Comparison of ENCODE assay signal across 12 cellular contexts in genomic region chr10:34584164-34584563, GRCh38.
DNase-seq lines count a peak whose midpoint lies in the region; ATAC-seq and TF ChIP-seq lines count a peak whose summit lies in the region.
"Had no signal": no experiment of that assay in that cellular context is flagged by ENCODE, and none has a peak within 500 bp of the region (broad histone marks: within the 10 kb centered on the region; RNA-seq: fewer than 3 reads in every experiment).

No MANE protein-coding gene starts in this region.

- no peaks in the 10 kb centered on the region for H3K36me3 ChIP-seq in Caco-2 (ENCODE audit: control insufficient read depth, insufficient read depth, low read length)
- H3K36me3 ChIP-seq: transverse colon had no signal

- no peaks in the 10 kb centered on the region for H3K9me3 Mint-ChIP-seq in Caco-2 (ENCODE audit: unreplicated experiment)
- H3K9me3 Mint-ChIP-seq: natural killer cell had no signal

- peaks cover 6% of the 10 kb centered on the region for H3K36me3 Mint-ChIP-seq in Caco-2 (ENCODE audit: insufficient read depth, unreplicated experiment)
- H3K36me3 Mint-ChIP-seq: natural killer cell had no signal

- no peaks in the 10 kb centered on the region for H3K27me3 Mint-ChIP-seq in Caco-2 (ENCODE audit: insufficient read depth, unreplicated experiment)

- H3K4me3 Mint-ChIP-seq in Caco-2 (ENCODE audit: unreplicated experiment): no peak overlapping the region
- H3K4me3 Mint-ChIP-seq: natural killer cell had no signal

- DNase-seq in GM04503 (ENCODE audit: low read depth) (peak; percentile 80), RPMI7951 (ENCODE audit: low read depth) (peak; percentile 65), foreskin fibroblast (peak; percentile 82 to 90), sciatic nerve (ENCODE audit: low spot score) (no peak), NCI-H2029 (lab: John Stamatoyannopoulos, UW) (no peak), Caco-2 (no peak)
- DNase-seq: activated CD8-positive, alpha-beta memory T cell treated with anti-CD3 and anti-CD28 coated beads for 24 hours; anterior cingulate cortex; natural killer cell; transverse colon had no signal

- ATAC-seq in sciatic nerve (peak; percentile 92), HG02759 (IDR thresholded peaks at IDR 0.05; ENCODE audit: unreplicated experiment) (no peak), GM21737 (IDR thresholded peaks at IDR 0.05; ENCODE audit: unreplicated experiment) (no peak)
- ATAC-seq: natural killer cell had no signal

- no peaks in the 10 kb centered on the region for H3K27me3 ChIP-seq in Caco-2 (replicated peaks; ENCODE audit: control insufficient read depth, insufficient read depth, low read length)
- H3K27me3 ChIP-seq: transverse colon had no signal

- peaks cover 13% of the 10 kb centered on the region for H3K4me1 Mint-ChIP-seq in Caco-2 (ENCODE audit: low read depth, unreplicated experiment)
- H3K4me1 Mint-ChIP-seq: natural killer cell had no signal

- H3K27ac Mint-ChIP-seq in Caco-2 (ENCODE audit: unreplicated experiment): no peak overlapping the region
- H3K27ac Mint-ChIP-seq: natural killer cell had no signal

- no peak for TF ChIP-seq CTCF in foreskin fibroblast (IDR thresholded peaks at IDR 0.05; ENCODE audit: low read depth, low read length)
- TF ChIP-seq CTCF in Caco-2 (IDR thresholded peaks at IDR 0.05; ENCODE audit: insufficient read depth in 1 of 2, low read depth in 1 of 2, low read length in 1 of 2, severe bottlenecking in 1 of 2, unreplicated experiment in 1 of 2): no peak

- POLR2A ChIA-PET in Caco-2 (lab: Charles Lee): no interaction called here

- H3K4me1 ChIP-seq in Caco-2: peaks cover 8% of the 10 kb centered on the region

- H3K4me3 ChIP-seq in foreskin fibroblast (ENCODE audit: low read depth in 1 of 2, low read length in 2 of 2): no peak overlapping the region
- no peak overlapping the region for H3K4me3 ChIP-seq in Caco-2 (ENCODE audit: low read depth, low read length)
- H3K4me3 ChIP-seq: transverse colon had no signal

- H3K9me3 ChIP-seq in Caco-2: no peaks in the 10 kb centered on the region
- H3K9me3 ChIP-seq: transverse colon had no signal

- no TSS peak for BruUV-seq in Caco-2 (replicated peaks; lab: Mats Ljungman, UMichigan)

- CTCF ChIA-PET in Caco-2 (lab: Charles Lee): no interaction called here

- intact Hi-C loops in sciatic nerve (cut with DNase I): no loop called here
- intact Hi-C loops in Caco-2 (cut with micrococcal nuclease; ENCODE audit: unreplicated experiment): no loop called here

Comparison
In these comparisons a context has a peak if more than half of its experiments do, and no peak if none do; other contexts are left out.
1. DNase-seq: peak in GM04503 (single experiment), RPMI7951 (single experiment) and foreskin fibroblast (2 of 2); none in sciatic nerve (single experiment), NCI-H2029 (single experiment) and Caco-2 (0 of 2).